ENCODE assay signal across 9 cellular contexts in the genomic region with DNA sequence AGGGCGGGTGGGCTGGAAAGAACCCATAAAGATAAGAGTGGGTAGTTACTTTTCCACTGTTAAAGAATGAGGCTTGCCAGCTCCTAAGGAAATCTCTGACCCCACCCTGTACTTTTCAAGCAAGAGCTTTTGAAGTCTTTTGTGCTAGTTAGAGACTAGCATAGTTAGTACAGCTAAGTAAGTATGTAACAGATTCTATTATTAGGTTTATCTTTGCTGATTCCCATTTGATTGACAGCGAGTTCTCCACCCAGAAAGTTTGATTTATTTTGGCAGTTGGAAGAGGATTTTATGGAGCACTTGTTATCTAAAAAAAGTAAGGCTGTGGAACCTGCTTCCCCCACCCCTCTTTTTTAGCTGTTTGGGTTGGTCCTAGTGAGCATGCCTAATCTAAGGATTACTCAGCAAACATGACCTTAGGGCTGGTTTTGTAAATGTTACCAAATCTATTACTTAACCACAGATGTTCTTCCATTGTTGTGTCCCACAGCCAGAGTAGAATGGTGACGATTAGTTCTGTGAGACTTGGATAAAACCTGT. TPM values are rescaled to one million over a fixed set of nuclear protein-coding genes. Genes with fewer than 3 reads are reported as not detected.
DNase-seq lines count a peak whose midpoint lies in the region; TF ChIP-seq lines count a peak whose summit lies in the region.
"Had no signal": no experiment of that assay in that cellular context is flagged by ENCODE, and none has a peak within 500 bp of the region (broad histone marks: within the 10 kb centered on the region; RNA-seq: fewer than 3 reads in every experiment).

No MANE protein-coding gene starts in this region.

- DNase-seq in EL (peak; percentile 75), NOMO-1 treated with DMSO at 0.1 percent for 48 hours (lab: John Stamatoyannopoulos, UW; ENCODE audit: unreplicated experiment) (peak; percentile 91), epithelial cell of prostate (ENCODE audit: low read depth, low spot score) (peak; percentile 44), Ammon's horn (ENCODE audit: low spot score) (no peak), NCI-H1436 (lab: John Stamatoyannopoulos, UW) (no peak), ureter (ENCODE audit: low spot score) (no peak), GM13977 (ENCODE audit: low spot score) (no peak)
- DNase-seq: activated naive CD4-positive, alpha-beta T cell treated with anti-CD3 and anti-CD28 coated beads, Interleukin-2, amount 50 U/mL, for 16 hours had no signal

- H3K27me3 Mint-ChIP-seq in nephron (ENCODE audit: low read depth) = no peaks in the 10 kb centered on the region

- H3K27ac Mint-ChIP-seq in nephron = peak overlapping the region; percentile 12 to 66 (median 26)

- peaks cover 62% of the 10 kb centered on the region for H3K4me1 Mint-ChIP-seq in nephron

- in situ Hi-C loops in GM13977 (cut with MboI; ENCODE audit: low pct_unique_long_range_greater_than_20kb, low sequenced_read_pairs, unreplicated experiment) = no loop called here

- peaks cover 11% of the 10 kb centered on the region for H3K36me3 Mint-ChIP-seq in nephron (ENCODE audit: low read depth)

- H3K9me3 Mint-ChIP-seq in nephron = no peaks in the 10 kb centered on the region

- H3K27ac ChIP-seq in epithelial cell of prostate = peak overlapping the region; percentile 54

- no peak for TF ChIP-seq CTCF in nephron (IDR thresholded peaks at IDR 0.05; ENCODE audit: unreplicated experiment in 3 of 3)
- no peak for TF ChIP-seq CTCF in GM13977 (IDR thresholded peaks at IDR 0.05; ENCODE audit: extremely low read depth, insufficient read depth, missing control alignments)

- no peak overlapping the region for H3K4me3 Mint-ChIP-seq in nephron

RNA-seq across cellular contexts. Expression of gene FNDC3B, which starts 57.6 kb away (rescaled TPM):
- total RNA-seq in ureter = 191 TPM

Comparison
In these comparisons a context has a peak if more than half of its experiments do, and no peak if none do; other contexts are left out.
1. DNase-seq: peak in EL (single experiment), NOMO-1 treated with DMSO at 0.1 percent for 48 hours (single experiment) and epithelial cell of prostate (single experiment); none in Ammon's horn (single experiment), NCI-H1436 (single experiment), ureter (single experiment) and GM13977 (single experiment).